In the genomic region with DNA sequence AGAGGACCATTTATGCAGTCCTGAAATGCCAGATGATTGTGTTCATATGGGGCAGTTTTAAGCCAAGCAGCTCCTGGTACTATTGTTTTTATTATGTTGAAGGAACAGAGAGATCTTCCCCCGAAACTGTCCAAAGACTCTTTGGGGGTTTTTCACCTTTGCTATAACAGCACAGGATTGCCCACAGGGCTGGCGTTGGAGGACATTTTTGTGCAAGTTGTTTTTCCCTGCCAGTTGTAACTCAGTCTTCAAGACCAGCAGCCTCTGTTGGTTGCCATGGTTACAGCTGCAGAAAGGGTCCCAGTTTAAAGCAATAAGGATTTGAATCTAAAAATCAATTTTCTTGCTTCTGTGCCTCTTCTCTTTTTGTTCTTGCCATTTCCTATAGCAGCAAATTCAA, we compare ENCODE assay signal across 24 cellular contexts. TPM values are rescaled to one million over a fixed set of nuclear protein-coding genes. Genes with fewer than 3 reads are reported as not detected.
A peak's percentile ranks its signal among the peaks of the same experiment; 100 is the strongest.
DNase-seq lines count a peak whose midpoint lies in the region; ATAC-seq and TF ChIP-seq lines count a peak whose summit lies in the region.
"Had no signal": no experiment of that assay in that cellular context is flagged by ENCODE, and none has a peak within 500 bp of the region (broad histone marks: within the 10 kb centered on the region; RNA-seq: fewer than 3 reads in every experiment).

No MANE protein-coding gene starts in this region.

- DNase-seq in SK-MEL-5 (ENCODE audit: low read depth, low spot score) = peak; percentile 22
- DNase-seq in caudate nucleus (lab: John Stamatoyannopoulos, UW) = peak in 19 of 61 donors; percentile 5 to 59 (median 28)
- DNase-seq in inferior parietal cortex (ENCODE audit: extremely low spot score) = peak; percentile 70
- DNase-seq in neuronal stem cell (ENCODE audit: low spot score) = peak; percentile 23
- no peak for DNase-seq in NCI-H510A treated with DMSO at 0.1 percent for 48 hours (lab: John Stamatoyannopoulos, UW)
- DNase-seq in DMS53 treated with DMSO at 0.1 percent for 48 hours (lab: John Stamatoyannopoulos, UW; ENCODE audit: unreplicated experiment) = no peak
- no peak for DNase-seq in omental fat pad (ENCODE audit: low spot score)
- DNase-seq: activated CD4-positive, alpha-beta memory T cell treated with anti-CD3 and anti-CD28 coated beads, Interleukin-2, amount 10 ng/mL, durations not matched to agents 7 days and 5 days; activated CD4-positive, alpha-beta T cell treated with anti-CD3 and anti-CD28 coated beads for 1 hour; activated naive CD8-positive, alpha-beta T cell treated with anti-CD3 and anti-CD28 coated beads for 36 hours; heart right ventricle; IMR-90; NCI-H1048; NCI-H187; NCI-H69; ovary; Peyer's patch; SIG-M5; T-cell had no signal

- peaks cover 8 to 25% of the 10 kb centered on the region in 2 donors for H3K4me1 ChIP-seq in neuronal stem cell (ENCODE audit: control insufficient read depth in 2 of 2, insufficient read depth in 1 of 2, low read depth in 1 of 2, low read length in 2 of 2)
- H3K4me1 ChIP-seq: BLaER1, heart right ventricle, Peyer's patch, right atrium auricular region had no signal

- H2BK12ac ChIP-seq in neuronal stem cell (ENCODE audit: low read length) = no peak overlapping the region

- H2BK120ac ChIP-seq in neuronal stem cell (ENCODE audit: low read depth, low read length) = no peak overlapping the region

- H3K27ac ChIP-seq in caudate nucleus (ENCODE audit: low read depth, low read length) = peak overlapping the region; percentile 93
- H3K27ac ChIP-seq in neuronal stem cell (replicated peaks; ENCODE audit: low read length) = no peak overlapping the region
- H3K27ac ChIP-seq: BLaER1, epithelial cell of prostate, heart right ventricle, ovary, Peyer's patch, right atrium auricular region had no signal

- H3K14ac ChIP-seq in neuronal stem cell (ENCODE audit: low read length) = no peak overlapping the region

- H3K4me3 ChIP-seq in neuronal stem cell (ENCODE audit: low read length in 2 of 2) = no peak overlapping the region
- H3K4me3 ChIP-seq: BLaER1, heart right ventricle, ovary, Peyer's patch, right atrium auricular region had no signal

- no peak overlapping the region for H2BK5ac ChIP-seq in neuronal stem cell (ENCODE audit: low read length)

- in situ Hi-C loops in SK-MEL-5 (cut with HindIII; ENCODE audit: low pct_unique_long_range_greater_than_20kb, low sequenced_read_pairs) = no loop called here

- H4K91ac ChIP-seq in neuronal stem cell (ENCODE audit: low read depth, low read length, poor library complexity) = no peak overlapping the region

- peaks cover 5 to 55% of the 10 kb centered on the region in 2 donors for H3K36me3 ChIP-seq in neuronal stem cell (replicated peaks in 1 of 2; ENCODE audit: control insufficient read depth in 2 of 2, insufficient read depth in 2 of 2, low read length in 2 of 2)
- H3K36me3 ChIP-seq: ovary had no signal

- no peak for TF ChIP-seq CTCF in omental fat pad (IDR thresholded peaks at IDR 0.05)

- no peaks in the 10 kb centered on the region for H3K9me3 ChIP-seq in neuronal stem cell (replicated peaks in 1 of 2; ENCODE audit: control insufficient read depth in 2 of 2, insufficient read depth in 1 of 2, low read depth in 1 of 2, low read length in 2 of 2)
- H3K9me3 ChIP-seq: BLaER1, heart right ventricle, ovary, Peyer's patch, right atrium auricular region had no signal

- H3K23ac ChIP-seq in neuronal stem cell (ENCODE audit: low read depth, low read length, poor library complexity) = no peak overlapping the region

- no peak overlapping the region for H4K8ac ChIP-seq in neuronal stem cell (ENCODE audit: low read depth, low read length)

- H3K4ac ChIP-seq in neuronal stem cell (ENCODE audit: low read length) = no peak overlapping the region

- H2AFZ ChIP-seq in neuronal stem cell (ENCODE audit: low read length) = peak overlapping the region; percentile 31

- H2BK15ac ChIP-seq in neuronal stem cell (ENCODE audit: low read length) = no peak overlapping the region

- no peak overlapping the region for H3K9ac ChIP-seq in neuronal stem cell (ENCODE audit: low read depth, low read length, poor library complexity)
- H3K9ac ChIP-seq: BLaER1 had no signal

- WGBS in neuronal stem cell (ENCODE audit: extremely low coverage in 2 of 2, insufficient read length in 2 of 2, insufficient replicate concordance in 1 of 2), 2 donors = no CpG with 5 or more reads among the region's 2 CpGs

- no peaks in the 10 kb centered on the region for H3K27me3 ChIP-seq in neuronal stem cell (ENCODE audit: control insufficient read depth in 3 of 3, insufficient read depth in 3 of 3, low read depth in 1 of 3, low read length in 3 of 3)
- H3K27me3 ChIP-seq: BLaER1, heart right ventricle, ovary, Peyer's patch, right atrium auricular region had no signal

- H3K79me1 ChIP-seq in neuronal stem cell (ENCODE audit: low read depth, low read length) = no peaks in the 10 kb centered on the region

- ATAC-seq in omental fat pad (ENCODE audit: low FRiP score) (no peak), HG03354 (IDR thresholded peaks at IDR 0.05; ENCODE audit: poor library complexity, severe bottlenecking, unreplicated experiment) (no peak)
- ATAC-seq: heart right ventricle, left lobe of liver, T-cell had no signal

- no peak overlapping the region for H3K4me2 ChIP-seq in neuronal stem cell (ENCODE audit: insufficient read depth, low read length, poor library complexity, severe bottlenecking)
- H3K4me2 ChIP-seq: BLaER1 had no signal

- no peak overlapping the region for H3K18ac ChIP-seq in neuronal stem cell (ENCODE audit: low read length)

- no peak overlapping the region for H2AK5ac ChIP-seq in neuronal stem cell (ENCODE audit: low read depth, low read length)

RNA-seq across cellular contexts. Expression of a gene that starts 45.4 kb away (rescaled TPM):
- total RNA-seq in SK-MEL-5 (2014; rRNA removed; shearing (Covaris generic)) = 130 and 140 TPM in 2 replicates
- polyA plus RNA-seq in SK-MEL-5 (2015; cell fraction: cytosol; rRNA removed) = 158 and 164 TPM in 2 replicates
- 27.7 and 29.7 TPM in 2 replicates for polyA plus RNA-seq in SK-MEL-5 (2015; cell fraction: nucleus; rRNA removed)
- 100.0 TPM for polyA plus RNA-seq in neuronal stem cell (2013, experiment 1 of 2)
- 101 TPM for polyA plus RNA-seq in neuronal stem cell (2013, experiment 2 of 2)
- total RNA-seq in omental fat pad = 100 to 1,000 TPM in 1 of 4 donors, 10 to 100 TPM in 3; 64.2 to 139 (median 77.9) TPM

Comparison
In these comparisons a context has a peak if more than half of its experiments do, and no peak if none do; other contexts are left out.
1. DNase-seq: peak in SK-MEL-5 (single experiment), inferior parietal cortex (single experiment) and neuronal stem cell (single experiment); none in NCI-H510A treated with DMSO at 0.1 percent for 48 hours (single experiment), DMS53 treated with DMSO at 0.1 percent for 48 hours (single experiment) and omental fat pad (single experiment).